In genomic region chr3:183116051-183116614, GRCh38 we compare ENCODE assay signal across 8 cellular contexts. TPM values are rescaled to one million over a fixed set of nuclear protein-coding genes. Genes with fewer than 3 reads are reported as not detected.
DNase-seq lines count a peak whose midpoint lies in the region; ATAC-seq and TF ChIP-seq lines count a peak whose summit lies in the region.

No MANE protein-coding gene starts in this region.

- H3K4me1 ChIP-seq in Caco-2 (no peaks in the 10 kb centered on the region), Peyer's patch (peaks cover 0 to 4% (median 2%) of the 10 kb centered on the region in 4 donors)

- TF ChIP-seq CTCF in Caco-2 (IDR thresholded peaks at IDR 0.05; ENCODE audit: insufficient read depth in 1 of 2, low read depth in 1 of 2, low read length in 1 of 2, severe bottlenecking in 1 of 2, unreplicated experiment in 1 of 2), result no peak
- TF ChIP-seq CTCF in Peyer's patch (IDR thresholded peaks at IDR 0.05), result no peak

- H3K4me3 ChIP-seq in Caco-2 (ENCODE audit: low read depth, low read length), result peak overlapping the region; percentile 41
- H3K4me3 ChIP-seq in Peyer's patch, result peak overlapping the region in 3 of 4 donors; percentile 24 to 42 (median 28)

- TF ChIP-seq POLR2A in Peyer's patch (IDR thresholded peaks at IDR 0.05), result no peak

- H3K9me3 ChIP-seq in Caco-2 (no peaks in the 10 kb centered on the region), Peyer's patch (no peaks in the 10 kb centered on the region)

- H3K27me3 ChIP-seq in Caco-2 (replicated peaks; ENCODE audit: control insufficient read depth, insufficient read depth, low read length), result no peaks in the 10 kb centered on the region
- no peaks in the 10 kb centered on the region for H3K27me3 ChIP-seq in Peyer's patch

- H3K36me3 ChIP-seq in Caco-2 (ENCODE audit: control insufficient read depth, insufficient read depth, low read length) (no peaks in the 10 kb centered on the region; the same call in 1 of the 2 replicates), Peyer's patch (no peaks in the 10 kb centered on the region)

- H3K4me1 Mint-ChIP-seq in Caco-2 (ENCODE audit: low read depth, unreplicated experiment), result peaks cover 6% of the 10 kb centered on the region

- peak; percentile 87 for ATAC-seq in GM21390 (IDR thresholded peaks at IDR 0.05; ENCODE audit: unreplicated experiment)

- DNase-seq in Caco-2, result peak; percentile 77 to 79
- DNase-seq in HuH-7.5 (ENCODE audit: low spot score), result peak; percentile 70
- peak; percentile 69 to 89 (median 79) for DNase-seq in Peyer's patch
- peak in 3 of 4 experiments; percentile 14 to 47 (median 23) for DNase-seq in activated naive CD4-positive, alpha-beta T cell (lab: John Stamatoyannopoulos, UW)
- peak; percentile 94 for DNase-seq in iPS-NIHi7 (ENCODE audit: extremely low spot score)
- DNase-seq in stimulated activated CD4-positive, alpha-beta T cell treated with anti-CD3 and anti-CD28 coated beads, Interleukin-2, amount 100 ng/mL, for 4 hours (ENCODE audit: low read depth), result peak; percentile 22
- DNase-seq in MV-4-11 (lab: John Stamatoyannopoulos, UW), result no peak

- BruUV-seq in Caco-2 (replicated peaks; lab: Mats Ljungman, UMichigan), result no TSS peak

- H3K27ac Mint-ChIP-seq in Caco-2 (ENCODE audit: unreplicated experiment), result no peak overlapping the region

- H3K36me3 Mint-ChIP-seq in Caco-2 (ENCODE audit: insufficient read depth, unreplicated experiment), result peaks cover 5% of the 10 kb centered on the region

- CTCF ChIA-PET in Caco-2 (lab: Charles Lee), result no interaction called here

- POLR2A ChIA-PET in Caco-2 (lab: Charles Lee), result no interaction called here

- H3K27me3 Mint-ChIP-seq in Caco-2 (ENCODE audit: insufficient read depth, unreplicated experiment), result peaks cover 5% of the 10 kb centered on the region

- H3K9me3 Mint-ChIP-seq in Caco-2 (ENCODE audit: unreplicated experiment), result no peaks in the 10 kb centered on the region

- no peak overlapping the region for H3K27ac ChIP-seq in Peyer's patch

- peak overlapping the region; percentile 79 for H3K4me3 Mint-ChIP-seq in Caco-2 (ENCODE audit: unreplicated experiment)

- intact Hi-C loops in Caco-2 (cut with micrococcal nuclease; ENCODE audit: unreplicated experiment), result loop anchor here (1.0 kb wide), 1 partner anchor 17 kb away; the partner anchor contains the start of gene MCCC1

RNA-seq across cellular contexts. Expression of gene MCCC1, which starts 16.8 kb away (rescaled TPM):
- total RNA-seq in Caco-2 (2022) (26.2 and 42.8 TPM in 2 replicates), Peyer's patch (10 to 100 TPM; 20.3 to 57.8 (median 21.9) TPM)

RNA-seq across cellular contexts. Expression of gene LAMP3, which starts 46.4 kb away (rescaled TPM):
- total RNA-seq in Caco-2 (2022), result 6.0 and 12.3 TPM in 2 replicates
- 1 to 10 TPM in 2 of 4 donors, under 1 TPM in 1, not detected in 1; 0.27 to 6.0 (median 2.5) TPM for total RNA-seq in Peyer's patch
